Comparison of ENCODE assay signal across 11 cellular contexts in the genomic region with DNA sequence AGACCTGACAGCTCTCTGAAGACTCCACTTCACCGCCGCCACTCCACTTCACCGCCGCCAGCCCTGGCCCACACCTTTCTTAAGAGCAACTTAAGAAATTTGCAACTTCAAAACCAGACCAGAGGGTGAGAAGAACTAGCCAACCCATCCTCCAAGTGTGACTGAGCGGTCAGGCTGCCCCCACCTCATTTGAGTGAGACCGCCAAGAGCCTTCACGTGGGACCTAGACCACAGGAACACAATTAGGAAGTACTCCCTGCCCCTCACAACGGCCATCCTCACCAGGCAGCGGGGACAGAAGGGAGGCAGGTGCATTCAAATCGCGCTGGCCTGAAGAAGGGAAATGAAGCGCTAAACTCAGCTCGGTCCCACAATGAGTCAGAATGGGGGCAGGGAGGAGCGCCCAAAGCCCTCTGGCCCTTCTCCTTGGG.
DNase-seq lines count a peak whose midpoint lies in the region; ATAC-seq and TF ChIP-seq lines count a peak whose summit lies in the region.
"Had no signal": no experiment of that assay in that cellular context is flagged by ENCODE, and none has a peak within 500 bp of the region (broad histone marks: within the 10 kb centered on the region; RNA-seq: fewer than 3 reads in every experiment).

No MANE protein-coding gene starts in this region.

- H3K4me1 ChIP-seq in left lung, result no peaks in the 10 kb centered on the region

- no peak overlapping the region for H3K27ac ChIP-seq in left lung
- H3K27ac ChIP-seq: uterus had no signal

- no peak for DNase-seq in left lung
- DNase-seq in activated CD4-positive, alpha-beta T cell treated with anti-CD3 and anti-CD28 coated beads for 48 hours, result no peak
- DNase-seq in omental fat pad (ENCODE audit: low spot score), result no peak
- no peak for DNase-seq in NCI-H2196 treated with DMSO at 0.1 percent for 48 hours (lab: John Stamatoyannopoulos, UW; ENCODE audit: unreplicated experiment)
- no peak for DNase-seq in stimulated activated naive CD4-positive, alpha-beta T cell treated with Interleukin-2 at 50 U/mL for 16 hours (lab: John Stamatoyannopoulos, UW)
- DNase-seq: NCI-H1694, small intestine, uterus had no signal

- no peaks in the 10 kb centered on the region for H3K36me3 ChIP-seq in left lung
- H3K36me3 ChIP-seq: uterus had no signal

- no peaks in the 10 kb centered on the region for H3K9me3 ChIP-seq in left lung
- H3K9me3 ChIP-seq: uterus had no signal

- intact Hi-C loops in left lung (cut with DNase I), result no loop called here

- TF ChIP-seq CTCF in left lung (IDR thresholded peaks at IDR 0.05), result no peak
- no peak for TF ChIP-seq CTCF in omental fat pad (IDR thresholded peaks at IDR 0.05)

- no peak overlapping the region for H3K4me3 ChIP-seq in left lung
- H3K4me3 ChIP-seq: uterus had no signal

- no peaks in the 10 kb centered on the region for H3K27me3 ChIP-seq in left lung
- H3K27me3 ChIP-seq: uterus had no signal

- ATAC-seq in GM18907 (IDR thresholded peaks at IDR 0.05; ENCODE audit: unreplicated experiment), result peak; percentile 79
- ATAC-seq in HG02588 (IDR thresholded peaks at IDR 0.05; ENCODE audit: unreplicated experiment), result peak; percentile 56
- peak; percentile 73 for ATAC-seq in HG03442 (IDR thresholded peaks at IDR 0.05; ENCODE audit: unreplicated experiment)
- peak; percentile 74 for ATAC-seq in left lung
- no peak for ATAC-seq in omental fat pad (ENCODE audit: low FRiP score)
